ENCODE assay signal across 8 cellular contexts in the genomic region with DNA sequence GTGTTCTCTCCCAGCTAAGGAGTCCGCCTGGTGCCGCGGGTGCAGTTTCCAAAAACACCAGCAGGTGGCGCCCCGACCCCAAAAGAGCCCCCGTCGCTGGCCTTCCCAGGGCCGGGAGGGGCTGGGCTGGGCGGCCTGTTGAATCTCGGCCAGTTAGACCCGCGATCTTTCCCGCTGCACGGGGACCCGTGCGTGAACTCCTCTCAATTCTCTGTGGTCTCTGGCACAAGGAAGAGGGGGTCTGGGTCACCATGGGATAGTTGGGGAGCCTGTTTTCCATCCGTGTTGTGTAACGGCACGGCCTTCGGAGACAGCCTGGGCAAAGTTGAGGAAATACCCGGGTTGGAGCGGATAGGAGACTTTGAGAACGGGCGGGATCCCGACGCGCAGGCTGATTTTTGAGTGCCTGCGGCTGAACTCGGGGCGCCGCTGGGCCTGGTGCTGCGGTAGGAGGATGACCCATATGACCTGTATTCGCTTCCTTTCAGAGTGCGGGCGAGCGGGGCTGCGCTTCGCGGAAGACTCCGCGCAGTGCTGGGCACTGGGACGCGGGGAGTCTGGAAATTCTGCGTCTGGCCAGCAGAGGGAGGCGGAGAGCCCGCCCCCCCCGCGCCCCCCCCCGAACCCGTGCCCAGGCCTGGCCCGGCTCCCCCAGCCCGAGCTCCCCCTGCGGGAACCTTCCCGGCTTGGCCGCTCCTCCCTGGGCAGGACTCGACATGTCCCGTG. TPM values are rescaled to one million over a fixed set of nuclear protein-coding genes. Genes with fewer than 3 reads are reported as not detected.
DNase-seq lines count a peak whose midpoint lies in the region; ATAC-seq lines count a peak whose summit lies in the region.

No MANE protein-coding gene starts in this region.

- peaks cover 6% of the 10 kb centered on the region for H3K4me1 Mint-ChIP-seq in activated naive CD4-positive, alpha-beta T cell treated with anti-CD3 and anti-CD28 coated beads for 36 hours (ENCODE audit: low read depth)

- peaks cover 14% of the 10 kb centered on the region for H3K27me3 Mint-ChIP-seq in activated naive CD4-positive, alpha-beta T cell treated with anti-CD3 and anti-CD28 coated beads for 36 hours (ENCODE audit: low read depth)

- no peaks in the 10 kb centered on the region for H3K36me3 ChIP-seq in SJSA1

- H3K9me3 ChIP-seq in SJSA1 (replicated peaks), result no peaks in the 10 kb centered on the region

- H3K27me3 ChIP-seq in SJSA1 (replicated peaks), result peaks cover 8% of the 10 kb centered on the region; the same call in 1 of the 2 replicates

- no peaks in the 10 kb centered on the region for H3K36me3 Mint-ChIP-seq in activated naive CD4-positive, alpha-beta T cell treated with anti-CD3 and anti-CD28 coated beads for 36 hours (ENCODE audit: low read depth)

- no peak overlapping the region for H3K27ac Mint-ChIP-seq in activated naive CD4-positive, alpha-beta T cell treated with anti-CD3 and anti-CD28 coated beads for 36 hours

- H3K4me3 Mint-ChIP-seq in activated naive CD4-positive, alpha-beta T cell treated with anti-CD3 and anti-CD28 coated beads for 36 hours, result peak overlapping the region; percentile 75

- H3K4me1 ChIP-seq in SJSA1 (replicated peaks), result 0 out of 2 replicates have a peak, but pooled peaks cover 3% of the 10 kb centered on the region

- no peaks in the 10 kb centered on the region for H3K9me3 Mint-ChIP-seq in activated naive CD4-positive, alpha-beta T cell treated with anti-CD3 and anti-CD28 coated beads for 36 hours

- intact Hi-C loops in activated naive CD4-positive, alpha-beta T cell treated with anti-CD3 and anti-CD28 coated beads for 36 hours (cut with micrococcal nuclease), result loop anchor here (1.0 kb wide), 4 partner anchors 57 to 370 kb away; no protein-coding TSS in a partner anchor

- peak; percentile 89 for ATAC-seq in GM21723 (IDR thresholded peaks at IDR 0.05; ENCODE audit: unreplicated experiment)

- H3K4me3 ChIP-seq in SJSA1, result peak overlapping the region; percentile 42

- DNase-seq in DMS153 (lab: John Stamatoyannopoulos, UW), result peak; percentile 4
- peak; percentile 62 to 66 for DNase-seq in Kasumi-1 (lab: John Stamatoyannopoulos, UW)
- DNase-seq in SJSA1 (ENCODE audit: low read depth in 1 of 2, low spot score in 2 of 2), result peak; percentile 92 to 95
- DNase-seq in activated naive CD4-positive, alpha-beta T cell treated with anti-CD3 and anti-CD28 coated beads for 36 hours, result peak; percentile 86
- DNase-seq in germinal center (ENCODE audit: low spot score), result peak; percentile 92
- DNase-seq in nucleus accumbens (lab: John Stamatoyannopoulos, UW), result peak; percentile 43 to 98 (median 90)
- DNase-seq in superior temporal gyrus (ENCODE audit: extremely low spot score), result peak; percentile 94

- no peak overlapping the region for H3K27ac ChIP-seq in SJSA1

- CTCF ChIA-PET in activated naive CD4-positive, alpha-beta T cell treated with anti-CD3 and anti-CD28 coated beads for 36 hours (lab: Charles Lee), result interaction anchor here (0.6 to 5.0 kb wide), 35 partner anchors 10 to 1856 kb away, joined by 3 to 116 read pairs (median 4); a partner anchor contains a TSS

RNA-seq across cellular contexts. Expression of a gene that starts 7.9 kb away (rescaled TPM):
- 0.03 and 0.28 TPM in 2 replicates for total RNA-seq in SJSA1 (2014; rRNA removed; shearing (Covaris generic))
- not detected for total RNA-seq in activated naive CD4-positive, alpha-beta T cell treated with anti-CD3 and anti-CD28 coated beads for 36 hours

Comparison
In these comparisons a context has a peak if more than half of its experiments do, and no peak if none do; other contexts are left out.
1. DNase-seq: peak in every context shown above with its lines; median percentile 94 in superior temporal gyrus; 94 in SJSA1; 92 in germinal center; 90 in nucleus accumbens; 86 in activated naive CD4-positive, alpha-beta T cell treated with anti-CD3 and anti-CD28 coated beads for 36 hours; 64 in Kasumi-1; 4 in DMS153.